8 cellular contexts compared by ENCODE assay signal in genomic region chr16:4625617-4626159, GRCh38. TPM values are rescaled to one million over a fixed set of nuclear protein-coding genes. Genes with fewer than 3 reads are reported as not detected.
DNase-seq lines count a peak whose midpoint lies in the region; ATAC-seq, FAIRE-seq and TF ChIP-seq lines count a peak whose summit lies in the region.

No MANE protein-coding gene starts in this region.

- TF ChIP-seq CTCF in C4-2B (conservative IDR thresholded peaks at IDR 0.05) = no peak
- no peak for TF ChIP-seq CTCF in brain (conservative IDR thresholded peaks at IDR 0.05)
- no peak for TF ChIP-seq CTCF in lung (IDR thresholded peaks at IDR 0.05; ENCODE audit: control extremely low read depth, extremely low read depth)

- peaks cover 0 to 21% (median under 1%) of the 10 kb centered on the region in 5 experiments for H3K9me3 Mint-ChIP-seq in brain

- H3K9me3 ChIP-seq in lung (ENCODE audit: control insufficient read depth in 2 of 2, insufficient read depth in 1 of 2, low read length in 1 of 2) = no peaks in the 10 kb centered on the region
- no peaks in the 10 kb centered on the region for H3K9me3 ChIP-seq in aorta (ENCODE audit: control insufficient read depth, low read length)

- H3K27me3 ChIP-seq in lung (ENCODE audit: control insufficient read depth, insufficient read depth) (no peaks in the 10 kb centered on the region), aorta (ENCODE audit: control insufficient read depth in 1 of 2, insufficient read depth in 2 of 2, low read length in 1 of 2) (no peaks in the 10 kb centered on the region)

- peak; percentile 2 for ATAC-seq in lung (ENCODE audit: insufficient read depth, low FRiP score)
- ATAC-seq in aorta (ENCODE audit: low FRiP score) = no peak
- ATAC-seq in GM21619 (IDR thresholded peaks at IDR 0.05; ENCODE audit: unreplicated experiment) = no peak

- H3K36me3 ChIP-seq in lung (ENCODE audit: control insufficient read depth in 2 of 2, insufficient read depth in 2 of 2, low read length in 2 of 2) (no peaks in the 10 kb centered on the region), aorta (ENCODE audit: control insufficient read depth in 1 of 2, insufficient read depth in 2 of 2, low read length in 1 of 2) (no peaks in the 10 kb centered on the region)

- H3K27ac ChIP-seq in C4-2B (peak overlapping the region; percentile 97), lung (ENCODE audit: low read depth in 1 of 2, low read length in 1 of 2) (peak overlapping the region; percentile 98 to 99), aorta (ENCODE audit: low read depth in 1 of 2, low read length in 2 of 2) (no peak overlapping the region)

- peaks cover 44% of the 10 kb centered on the region for H3K36me3 Mint-ChIP-seq in brain

- peaks cover 28% of the 10 kb centered on the region for H3K4me1 Mint-ChIP-seq in brain

- H3K4me1 ChIP-seq in lung (ENCODE audit: control insufficient read depth in 2 of 2, insufficient read depth in 2 of 2, low read length in 2 of 2) (peaks cover 11 to 12% of the 10 kb centered on the region in 2 donors), aorta (ENCODE audit: control insufficient read depth in 1 of 2, insufficient read depth in 2 of 2, low read length in 2 of 2) (no peaks in the 10 kb centered on the region)

- H3K4me3 ChIP-seq in lung = peak overlapping the region; percentile 94
- H3K4me3 ChIP-seq in aorta (ENCODE audit: low read length in 2 of 2) = peak overlapping the region; percentile 64 to 98

- DNase-seq in HTR-8/SVneo (ENCODE audit: insufficient read length, low spot score) (peak; percentile 23), lung (ENCODE audit: low spot score) (no peak), aorta (no peak), DMS79 (lab: John Stamatoyannopoulos, UW) (no peak)
- no peak for DNase-seq in stimulated activated naive CD4-positive, alpha-beta T cell (lab: John Stamatoyannopoulos, UW)

- peak overlapping the region; percentile 98 to 100 (median 99) for H3K4me3 Mint-ChIP-seq in brain

- no peak for FAIRE-seq in HTR-8/SVneo (lab: Jason Lieb, UNC)

- peaks cover 8% of the 10 kb centered on the region for H3K27me3 Mint-ChIP-seq in brain

- WGBS in lung, 2 donors = 12 to 14% methylated on average over 9 of the region's 9 CpGs
- WGBS in aorta, 2 donors = 6 to 7% methylated on average over 9 of the region's 9 CpGs

- intact Hi-C loops in aorta (cut with DNase I) = no loop called here

- peak overlapping the region; percentile 97 to 99 (median 99) for H3K27ac Mint-ChIP-seq in brain

RNA-seq across cellular contexts. Expression of gene MGRN1, which starts 1.1 kb away (rescaled TPM):
- polyA plus RNA-seq in brain (ENCODE audit: insufficient read depth, low read depth, low replicate concordance) (63.1 TPM), lung (10 to 100 TPM; 29.5 to 38.2 TPM), aorta (10 to 100 TPM; 15.4 to 21.5 TPM)
- total RNA-seq in lung (100 to 1,000 TPM in 1 of 2 donors, 10 to 100 TPM in 1; 55.7 to 112 TPM), aorta (10 to 100 TPM; 64.3 to 77.7 TPM)

RNA-seq across cellular contexts. Expression of gene UBALD1, which starts 11.0 kb away (rescaled TPM):
- polyA plus RNA-seq in brain (ENCODE audit: insufficient read depth, low read depth, low replicate concordance) (50.5 TPM), lung (10 to 100 TPM; 20.2 to 43.2 TPM), aorta (10 to 100 TPM; 11.1 to 32.3 TPM)
- total RNA-seq in lung (10 to 100 TPM in 1 of 2 donors, 1 to 10 TPM in 1; 6.6 to 38.5 TPM), aorta (10 to 100 TPM; 20.4 to 21.2 TPM)

Comparison
In these comparisons a context has a peak if more than half of its experiments do, and no peak if none do; other contexts are left out.
1. H3K27ac ChIP-seq: peak in C4-2B (single experiment) and lung (2 of 2); none in aorta (0 of 2).